Comparison of ENCODE assay signal across 9 cellular contexts in genomic region chr16:74623214-74623842, GRCh38. TPM values are rescaled to one million over a fixed set of nuclear protein-coding genes. Genes with fewer than 3 reads are reported as not detected.
DNase-seq lines count a peak whose midpoint lies in the region; ATAC-seq, FAIRE-seq and TF ChIP-seq lines count a peak whose summit lies in the region.
"Had no signal": no experiment of that assay in that cellular context is flagged by ENCODE, and none has a peak within 500 bp of the region (broad histone marks: within the 10 kb centered on the region; RNA-seq: fewer than 3 reads in every experiment).

No MANE protein-coding gene starts in this region.

- H3K27ac Mint-ChIP-seq in stimulated activated naive CD8-positive, alpha-beta T cell treated with anti-CD3 and anti-CD28 coated beads, Interleukin-15, Interleukin-2, amounts not matched to agents 100 ng/mL and 50 ng/mL, for 24 hours, result peak overlapping the region; percentile 3
- peak overlapping the region in 1 of 2 donors; percentile 21 for H3K27ac Mint-ChIP-seq in stimulated activated naive CD8-positive, alpha-beta T cell treated with anti-CD3 and anti-CD28 coated beads, Interleukin-15, amount 100 ng/mL, for 72 hours
- H3K27ac Mint-ChIP-seq in brain, result peak overlapping the region in 2 of 5 experiments; percentile 4 to 62

- TF ChIP-seq EP300 in tibial nerve (IDR thresholded peaks at IDR 0.05), result no peak

- H3K27me3 Mint-ChIP-seq in stimulated activated naive CD8-positive, alpha-beta T cell treated with anti-CD3 and anti-CD28 coated beads, Interleukin-15, Interleukin-2, amounts not matched to agents 100 ng/mL and 50 ng/mL, for 24 hours, result no peaks in the 10 kb centered on the region
- no peaks in the 10 kb centered on the region for H3K27me3 Mint-ChIP-seq in stimulated activated naive CD8-positive, alpha-beta T cell treated with anti-CD3 and anti-CD28 coated beads, Interleukin-15, amount 100 ng/mL, for 72 hours
- H3K27me3 Mint-ChIP-seq in brain, result no peaks in the 10 kb centered on the region

- H3K4me1 ChIP-seq in kidney (ENCODE audit: control insufficient read depth in 1 of 2, insufficient read depth in 1 of 2, low read depth in 1 of 2, low read length in 2 of 2) (peaks cover 24 to 46% of the 10 kb centered on the region in 2 donors), tibial nerve (peaks cover 0 to 11% (median 0%) of the 10 kb centered on the region in 4 donors)

- no peak for DNase-seq in stimulated activated naive CD8-positive, alpha-beta T cell treated with anti-CD3 and anti-CD28 coated beads, Interleukin-15, amount 100 ng/mL, for 72 hours
- DNase-seq in NCI-H1694 (lab: John Stamatoyannopoulos, UW) (peak; percentile 6), kidney (no peak), tibial nerve (ENCODE audit: low spot score in 2 of 2) (peak in 1 of 2 donors; percentile 6)

- intact Hi-C loops in kidney (cut with DNase I), result no loop called here

- TF ChIP-seq CTCF in brain (conservative IDR thresholded peaks at IDR 0.05), result peak; percentile 60 to 78
- TF ChIP-seq CTCF in kidney (IDR thresholded peaks at IDR 0.05; ENCODE audit: borderline replicate concordance, extremely low read depth, insufficient read depth), result peak; percentile 60
- TF ChIP-seq CTCF in tibial nerve (IDR thresholded peaks at IDR 0.05), result peak; percentile 51 to 61 (median 56)

- 23 to 25% methylated on average over 4 of the region's 4 CpGs for WGBS in tibial nerve, 2 donors

- H3K4me1 Mint-ChIP-seq in stimulated activated naive CD8-positive, alpha-beta T cell treated with anti-CD3 and anti-CD28 coated beads, Interleukin-15, Interleukin-2, amounts not matched to agents 100 ng/mL and 50 ng/mL, for 24 hours (ENCODE audit: low read depth), result peaks cover 29% of the 10 kb centered on the region
- H3K4me1 Mint-ChIP-seq in stimulated activated naive CD8-positive, alpha-beta T cell treated with anti-CD3 and anti-CD28 coated beads, Interleukin-15, amount 100 ng/mL, for 72 hours, result peaks cover 39% of the 10 kb centered on the region
- no peaks in the 10 kb centered on the region for H3K4me1 Mint-ChIP-seq in brain

- H3K9me3 ChIP-seq in kidney (ENCODE audit: control insufficient read depth in 1 of 2, low read length in 2 of 2), result no peaks in the 10 kb centered on the region
- no peaks in the 10 kb centered on the region for H3K9me3 ChIP-seq in tibial nerve

- H3K27me3 ChIP-seq in tibial nerve, result no peaks in the 10 kb centered on the region

- no peak overlapping the region for H3K4me3 Mint-ChIP-seq in stimulated activated naive CD8-positive, alpha-beta T cell treated with anti-CD3 and anti-CD28 coated beads, Interleukin-15, Interleukin-2, amounts not matched to agents 100 ng/mL and 50 ng/mL, for 24 hours
- no peak overlapping the region for H3K4me3 Mint-ChIP-seq in stimulated activated naive CD8-positive, alpha-beta T cell treated with anti-CD3 and anti-CD28 coated beads, Interleukin-15, amount 100 ng/mL, for 72 hours
- no peak overlapping the region for H3K4me3 Mint-ChIP-seq in brain

- H3K27ac ChIP-seq in kidney (ENCODE audit: low read depth in 2 of 2, low read length in 2 of 2) (peak overlapping the region in 1 of 2 donors; percentile 54), tibial nerve (no peak overlapping the region)

- H3K36me3 ChIP-seq in kidney (ENCODE audit: control insufficient read depth in 1 of 2, insufficient read depth in 2 of 2, low read length in 2 of 2), result peaks cover 10 to 14% of the 10 kb centered on the region in 2 donors
- H3K36me3 ChIP-seq in tibial nerve, result peaks cover 0 to 79% (median 17%) of the 10 kb centered on the region in 3 donors

- peaks cover 77% of the 10 kb centered on the region for H3K36me3 Mint-ChIP-seq in stimulated activated naive CD8-positive, alpha-beta T cell treated with anti-CD3 and anti-CD28 coated beads, Interleukin-15, Interleukin-2, amounts not matched to agents 100 ng/mL and 50 ng/mL, for 24 hours (ENCODE audit: low read depth)
- peaks cover 49% of the 10 kb centered on the region for H3K36me3 Mint-ChIP-seq in brain

- FAIRE-seq in kidney (lab: Jason Lieb, UNC), result no peak
- FAIRE-seq: colon had no signal

- no peak overlapping the region for H3K4me3 ChIP-seq in kidney (ENCODE audit: low read length in 2 of 2)
- no peak overlapping the region for H3K4me3 ChIP-seq in tibial nerve

- no peak overlapping the region for H3K9ac ChIP-seq in kidney (ENCODE audit: low read length in 2 of 2)

- no peak for ATAC-seq in stimulated activated naive CD8-positive, alpha-beta T cell treated with anti-CD3 and anti-CD28 coated beads, Interleukin-15, amount 100 ng/mL, for 72 hours
- ATAC-seq in GM18858 (IDR thresholded peaks at IDR 0.05; ENCODE audit: unreplicated experiment) (no peak), GM18870 (IDR thresholded peaks at IDR 0.05; ENCODE audit: unreplicated experiment) (no peak)

- H3K9me3 Mint-ChIP-seq in stimulated activated naive CD8-positive, alpha-beta T cell treated with anti-CD3 and anti-CD28 coated beads, Interleukin-15, Interleukin-2, amounts not matched to agents 100 ng/mL and 50 ng/mL, for 24 hours, result no peaks in the 10 kb centered on the region
- no peaks in the 10 kb centered on the region for H3K9me3 Mint-ChIP-seq in stimulated activated naive CD8-positive, alpha-beta T cell treated with anti-CD3 and anti-CD28 coated beads, Interleukin-15, amount 100 ng/mL, for 72 hours
- no peaks in the 10 kb centered on the region for H3K9me3 Mint-ChIP-seq in brain

- TF ChIP-seq POLR2A in tibial nerve (IDR thresholded peaks at IDR 0.05), result no peak

RNA-seq across cellular contexts. Expression of gene GLG1, which starts 16.4 kb away (rescaled TPM):
- polyA plus RNA-seq in brain (ENCODE audit: insufficient read depth, low read depth, low replicate concordance) (88.0 TPM), kidney (ENCODE audit: insufficient read depth, low read depth, low replicate concordance) (58.8 TPM)
- total RNA-seq in kidney (167 TPM), tibial nerve (100 to 1,000 TPM; 161 to 176 (median 170) TPM)

RNA-seq across cellular contexts. Expression of gene RFWD3, which starts 43.3 kb away (rescaled TPM):
- polyA plus RNA-seq in brain (ENCODE audit: insufficient read depth, low read depth, low replicate concordance) (31.7 TPM), kidney (ENCODE audit: insufficient read depth, low read depth, low replicate concordance) (5.8 TPM)
- total RNA-seq in kidney (26.0 TPM), tibial nerve (10 to 100 TPM; 13.5 to 32.8 (median 21.0) TPM)
